16 cellular contexts compared by ENCODE assay signal in the genomic region with DNA sequence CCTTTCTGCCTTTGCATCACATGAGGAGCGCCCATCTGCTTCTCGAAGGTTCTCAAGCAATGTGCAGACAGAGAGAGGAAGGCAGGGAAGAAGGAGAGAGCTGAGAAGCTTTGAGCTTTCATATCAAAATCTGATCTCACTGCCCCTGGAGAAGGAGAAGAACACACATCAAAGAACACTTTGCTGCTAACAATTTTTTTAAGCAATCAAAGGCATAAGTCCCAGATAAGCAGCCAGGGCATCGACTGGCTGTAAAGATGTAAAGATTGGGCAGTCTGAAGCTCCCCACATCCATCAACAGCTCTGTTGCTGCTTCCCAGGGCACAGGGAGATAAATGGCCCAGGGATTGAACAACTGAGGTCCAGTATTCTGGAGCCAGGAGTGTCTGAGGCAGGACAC.
"Had no signal": no experiment of that assay in that cellular context is flagged by ENCODE, and none has a peak within 500 bp of the region (broad histone marks: within the 10 kb centered on the region; RNA-seq: fewer than 3 reads in every experiment).

No MANE protein-coding gene starts in this region.

- H3K27me3 ChIP-seq: brain microvascular endothelial cell, esophagus squamous epithelium, right atrium auricular region had no signal

- H3K9me3 ChIP-seq: esophagus squamous epithelium, mucosa of descending colon, right atrium auricular region, thoracic aorta had no signal

- H3K4me3 ChIP-seq: esophagus squamous epithelium, mucosa of descending colon, right atrium auricular region, skin epidermis, thoracic aorta had no signal

- H3K27ac ChIP-seq: brain microvascular endothelial cell, right atrium auricular region, skin epidermis had no signal

- ATAC-seq: left colon had no signal

- DNase-seq: activated CD4-positive, alpha-beta T cell treated with anti-CD3 and anti-CD28 coated beads, Interleukin-2, amount 50 U/mL, for 1 hour; activated CD8-positive, alpha-beta memory T cell treated with anti-CD3 and anti-CD28 coated beads for 24 hours; activated gamma-delta T cell treated with Interleukin-2 at 50 U/mL for 16 hours; amniotic stem cell; brain microvascular endothelial cell; effector CD8-positive, alpha-beta T cell; esophagus squamous epithelium; head of caudate nucleus; left colon; mucosa of descending colon; naive thymus-derived CD8-positive, alpha-beta T cell; nucleus accumbens; stimulated activated CD4-positive, alpha-beta T cell treated with anti-CD3 and anti-CD28 coated beads, Interleukin-4, amount 100 ng/mL, for 24 hours had no signal
